Comparison of ENCODE assay signal across 1 cellular context in genomic region chr17:55722742-55723487, GRCh38.
TF ChIP-seq lines count a peak whose summit lies in the region.

TSS of gene TMEM100 (minus strand) at chr17:55722864. CDS start at chr17:55721070, 1,794 bp downstream.

TF ChIP-seq in K562, 482 proteins besides CTCF, POLR2A, EP300 and RAD21 (continued from another document and continues in another):
- TF ChIP-seq SFPQ (IDR thresholded peaks at IDR 0.05; ENCODE audit: low read depth, low read length) (no peak), ZNF668 (CRISPR knock-in tag; IDR thresholded peaks at IDR 0.05) (no peak), ZNF830 (CRISPR knock-in tag; IDR thresholded peaks at IDR 0.05) (no peak), PKNOX1 (IDR thresholded peaks at IDR 0.05) (peak; percentile 9; the same call in 1 of the 2 replicates), ILF3 (IDR thresholded peaks at IDR 0.05; ENCODE audit: borderline replicate concordance) (no peak), JUND (IDR thresholded peaks at IDR 0.05; ENCODE audit: borderline replicate concordance, low read depth, low read length) (peak; percentile 89), JUND (tag; IDR thresholded peaks at IDR 0.05; ENCODE audit: borderline replicate concordance, low read depth, low read length) (peak; percentile 89; the same call in 2 of the 3 replicates), TEAD4 (IDR thresholded peaks at IDR 0.05; ENCODE audit: low read length) (no peak), TEAD4 (CRISPR knock-in tag; IDR thresholded peaks at IDR 0.05; ENCODE audit: borderline replicate concordance) (no peak), ARID4B (CRISPR knock-in tag; IDR thresholded peaks at IDR 0.05) (no peak), HNRNPLL (IDR thresholded peaks at IDR 0.05; ENCODE audit: low read depth, low read length, poor library complexity, severe bottlenecking) (no peak), PML (IDR thresholded peaks at IDR 0.05; ENCODE audit: low read length) (no peak), SNAPC5 (CRISPR knock-in tag; IDR thresholded peaks at IDR 0.05) (no peak), BCL6 (CRISPR knock-in tag; IDR thresholded peaks at IDR 0.05) (no peak), SAP30 (IDR thresholded peaks at IDR 0.05; ENCODE audit: borderline replicate concordance, insufficient read depth, low read depth, low read length, poor library complexity, severe bottlenecking) (no peak), TRIM24 (IDR thresholded peaks at IDR 0.05) (no peak), RBM17 (IDR thresholded peaks at IDR 0.05; ENCODE audit: borderline replicate concordance, low read depth, low read length) (no peak), ZNF384 (IDR thresholded peaks at IDR 0.05; ENCODE audit: low read depth, low read length) (peak; percentile 83), ZNF695 (CRISPR knock-in tag; IDR thresholded peaks at IDR 0.05) (no peak), RUNX1 (IDR thresholded peaks at IDR 0.05; ENCODE audit: low read depth) (no peak), MYNN (IDR thresholded peaks at IDR 0.05) (no peak), MYNN (CRISPR knock-in tag; IDR thresholded peaks at IDR 0.05) (no peak), POU5F1 (IDR thresholded peaks at IDR 0.05; ENCODE audit: borderline replicate concordance, low read depth, low read length, partially characterized antibody) (no peak), SMARCC2 (IDR thresholded peaks at IDR 0.05; ENCODE audit: low read depth) (peak; percentile 40; the same call in 1 of the 2 replicates), ATF3 (IDR thresholded peaks at IDR 0.05) (peak; percentile 84), ATF3 (CRISPR knock-in tag; conservative IDR thresholded peaks at IDR 0.05) (no peak), ZNF436 (CRISPR knock-in tag; IDR thresholded peaks at IDR 0.05) (no peak), CREM (IDR thresholded peaks at IDR 0.05; ENCODE audit: low read depth) (no peak), ZKSCAN3 (CRISPR knock-in tag; IDR thresholded peaks at IDR 0.05) (no peak), HDAC1 (IDR thresholded peaks at IDR 0.05) (no peak), ZBTB7A (IDR thresholded peaks at IDR 0.05; ENCODE audit: borderline replicate concordance, control insufficient read depth, low read depth, low read length) (peak; percentile 33; the same call in 1 of the 2 replicates), ZNF280A (IDR thresholded peaks at IDR 0.05; ENCODE audit: low read depth, partially characterized antibody) (no peak), SMC3 (conservative IDR thresholded peaks at IDR 0.05; ENCODE audit: insufficient read depth, low read depth, low read length) (no peak), MLLT1 (IDR thresholded peaks at IDR 0.05) (0 out of 4 replicates have a peak, but pooled peaks of 1 of the 2 experiments have one; percentile 56), ZNF444 (CRISPR knock-in tag; IDR thresholded peaks at IDR 0.05) (no peak), ETV6 (IDR thresholded peaks at IDR 0.05; ENCODE audit: borderline replicate concordance in 1 of 2, low read depth in 2 of 2, low read length in 1 of 2) (no peak), ETV6 (CRISPR knock-in tag; IDR thresholded peaks at IDR 0.05; ENCODE audit: borderline replicate concordance) (no peak), NELFE (IDR thresholded peaks at IDR 0.05; ENCODE audit: insufficient read depth, insufficient read length) (no peak), UBTF (IDR thresholded peaks at IDR 0.05; ENCODE audit: borderline replicate concordance in 1 of 2, low read depth in 2 of 2, low read length in 2 of 2) (no peak), MEF2A (IDR thresholded peaks at IDR 0.05; ENCODE audit: control insufficient read depth, low read depth, low read length) (no peak), KLF10 (CRISPR knock-in tag; IDR thresholded peaks at IDR 0.05) (no peak), ZNF274 (IDR thresholded peaks at IDR 0.05; ENCODE audit: borderline replicate concordance, low read depth, low read length) (no peak), ZNF639 (CRISPR knock-in tag; conservative IDR thresholded peaks at IDR 0.05 in 1 of 2, IDR thresholded peaks at IDR 0.05 in 1 of 2) (no peak), DPF2 (IDR thresholded peaks at IDR 0.05) (peak; percentile 55), PHF21A (IDR thresholded peaks at IDR 0.05; ENCODE audit: borderline replicate concordance, low read depth) (no peak), NCOA1 (IDR thresholded peaks at IDR 0.05; ENCODE audit: low read depth) (no peak), E2F5 (CRISPR knock-in tag; IDR thresholded peaks at IDR 0.05) (no peak), KDM2B (CRISPR knock-in tag; IDR thresholded peaks at IDR 0.05) (no peak), ZNF511 (CRISPR knock-in tag; IDR thresholded peaks at IDR 0.05) (no peak)
